11 cellular contexts compared by ENCODE assay signal in the genomic region with DNA sequence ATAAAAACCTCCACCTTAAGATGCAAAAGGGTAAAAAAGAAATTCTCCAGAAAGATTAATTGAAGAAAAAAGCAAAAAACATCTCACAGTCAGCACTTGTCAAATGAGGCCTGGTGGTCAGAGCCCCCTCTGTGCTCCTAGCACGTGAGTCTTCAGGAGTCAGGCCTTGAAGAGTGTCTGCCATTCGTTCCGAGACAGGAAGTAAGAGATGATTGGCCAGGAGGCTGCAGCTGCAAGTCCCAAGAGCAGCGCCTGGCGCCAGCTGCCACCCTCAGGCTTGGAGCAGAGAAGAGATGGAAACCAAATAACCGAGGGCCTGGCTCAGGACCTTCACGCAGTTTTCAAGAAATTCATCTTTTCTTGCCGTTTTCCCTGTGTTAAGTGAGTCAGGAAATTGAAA.
DNase-seq lines count a peak whose midpoint lies in the region; ATAC-seq and TF ChIP-seq lines count a peak whose summit lies in the region.
"Had no signal": no experiment of that assay in that cellular context is flagged by ENCODE, and none has a peak within 500 bp of the region (broad histone marks: within the 10 kb centered on the region; RNA-seq: fewer than 3 reads in every experiment).

No MANE protein-coding gene starts in this region.

- H3K27me3 ChIP-seq in right cardiac atrium (ENCODE audit: control insufficient read depth, insufficient read depth) = no peaks in the 10 kb centered on the region
- H3K27me3 ChIP-seq: body of pancreas had no signal

- H3K9me3 ChIP-seq in right cardiac atrium (ENCODE audit: control insufficient read depth, low read length) = no peaks in the 10 kb centered on the region
- H3K9me3 ChIP-seq: body of pancreas had no signal

- no peak overlapping the region for H3K27ac ChIP-seq in right cardiac atrium (ENCODE audit: low read length)
- H3K27ac ChIP-seq: body of pancreas, RWPE1 had no signal

- peak overlapping the region; percentile 62 for H3K27ac Mint-ChIP-seq in activated CD4-positive, alpha-beta T cell treated with anti-CD3 and anti-CD28 coated beads for 36 hours

- no peak for DNase-seq in activated CD4-positive, alpha-beta T cell treated with anti-CD3 and anti-CD28 coated beads for 36 hours
- DNase-seq in activated CD4-positive, alpha-beta T cell treated with anti-CD3 and anti-CD28 coated beads, Interleukin-2, amount 50 U/mL, for 48 hours = no peak
- DNase-seq in SK-N-DZ (ENCODE audit: low spot score) = peak; percentile 73
- DNase-seq in right cardiac atrium = peak; percentile 23 to 86 (median 74)
- peak; percentile 76 for DNase-seq in putamen (ENCODE audit: low spot score)
- no peak for DNase-seq in NCI-H446 (lab: John Stamatoyannopoulos, UW)
- DNase-seq in GM10248 (ENCODE audit: extremely low spot score) = no peak
- no peak for DNase-seq in occipital lobe (lab: John Stamatoyannopoulos, UW)
- DNase-seq: ACHN, body of pancreas had no signal

- CTCF ChIA-PET in activated CD4-positive, alpha-beta T cell treated with anti-CD3 and anti-CD28 coated beads for 36 hours (lab: Charles Lee) = no interaction called here
- CTCF ChIA-PET in GM10248 (lab: Yijun Ruan, JAX) = interaction anchor here (1.3 kb wide), 2 partner anchors 9 to 22 kb away, joined by 3 read pairs; no protein-coding TSS in a partner anchor

- WGBS in right cardiac atrium = 69% methylated on average over 8 of the region's 8 CpGs

- POLR2A ChIA-PET in activated CD4-positive, alpha-beta T cell treated with anti-CD3 and anti-CD28 coated beads for 36 hours (lab: Charles Lee) = no interaction called here
- POLR2A ChIA-PET in GM10248 (lab: Yijun Ruan, JAX) = no interaction called here

- no peak for TF ChIP-seq CTCF in GM10248 (IDR thresholded peaks at IDR 0.05; ENCODE audit: control extremely low read depth, extremely low read depth, low read depth, missing control alignments)

- H3K4me3 ChIP-seq in right cardiac atrium (ENCODE audit: low read length) = no peak overlapping the region
- H3K4me3 ChIP-seq: body of pancreas had no signal

- no peaks in the 10 kb centered on the region for H3K27me3 Mint-ChIP-seq in activated CD4-positive, alpha-beta T cell treated with anti-CD3 and anti-CD28 coated beads for 36 hours

- peaks cover 28% of the 10 kb centered on the region for H3K36me3 Mint-ChIP-seq in activated CD4-positive, alpha-beta T cell treated with anti-CD3 and anti-CD28 coated beads for 36 hours (ENCODE audit: low read depth)

- peaks cover 2% of the 10 kb centered on the region for H3K9me3 Mint-ChIP-seq in activated CD4-positive, alpha-beta T cell treated with anti-CD3 and anti-CD28 coated beads for 36 hours (ENCODE audit: low read depth)

- ATAC-seq in activated CD4-positive, alpha-beta T cell treated with anti-CD3 and anti-CD28 coated beads for 36 hours = no peak
- peak; percentile 49 to 80 for ATAC-seq in right cardiac atrium
- ATAC-seq: body of pancreas had no signal

- H3K4me1 Mint-ChIP-seq in activated CD4-positive, alpha-beta T cell treated with anti-CD3 and anti-CD28 coated beads for 36 hours = peaks cover 12% of the 10 kb centered on the region

- H3K4me3 Mint-ChIP-seq in activated CD4-positive, alpha-beta T cell treated with anti-CD3 and anti-CD28 coated beads for 36 hours = no peak overlapping the region

- intact Hi-C loops in activated CD4-positive, alpha-beta T cell treated with anti-CD3 and anti-CD28 coated beads for 36 hours (cut with DNase I, micrococcal nuclease) = loop anchor here in 1 of 2 experiments (2.0 kb wide), 1 partner anchor 65 kb away; the partner anchor contains the start of gene FAM120B
- intact Hi-C loops in right cardiac atrium (cut with DNase I) = no loop called here

- peaks cover under 1% of the 10 kb centered on the region for H3K4me1 ChIP-seq in right cardiac atrium (ENCODE audit: control insufficient read depth, insufficient read depth, low read length)

Comparison
In these comparisons a context has a peak if more than half of its experiments do, and no peak if none do; other contexts are left out.
1. DNase-seq: peak in SK-N-DZ (single experiment), right cardiac atrium (3 of 3) and putamen (single experiment); none in activated CD4-positive, alpha-beta T cell treated with anti-CD3 and anti-CD28 coated beads for 36 hours (single experiment), activated CD4-positive, alpha-beta T cell treated with anti-CD3 and anti-CD28 coated beads, Interleukin-2, amount 50 U/mL, for 48 hours (0 of 2), NCI-H446 (0 of 2), GM10248 (single experiment) and occipital lobe (single experiment).